ENCODE assay signal across 13 cellular contexts in the genomic region with DNA sequence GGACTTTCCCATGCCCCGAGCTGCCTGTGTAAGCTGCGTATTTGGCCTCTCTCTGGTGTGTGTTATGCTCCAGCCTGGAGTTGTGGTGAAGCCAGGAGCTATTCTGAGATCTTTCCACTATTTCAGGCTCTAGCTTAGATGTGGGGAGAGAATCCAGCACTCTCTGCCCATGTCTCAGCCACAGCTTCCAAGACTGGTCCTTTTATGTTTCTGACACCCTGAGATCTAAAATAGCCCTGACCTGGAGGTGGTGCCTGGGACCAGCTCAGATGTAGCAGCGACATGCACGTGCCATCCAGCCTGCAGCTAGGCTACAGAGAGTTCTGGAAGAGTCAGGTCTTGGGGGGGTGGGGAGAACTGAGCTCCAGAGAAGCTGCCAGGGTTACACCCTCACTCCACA.
A peak's percentile ranks its signal among the peaks of the same experiment; 100 is the strongest.
DNase-seq lines count a peak whose midpoint lies in the region; ATAC-seq, FAIRE-seq and TF ChIP-seq lines count a peak whose summit lies in the region.
"Had no signal": no experiment of that assay in that cellular context is flagged by ENCODE, and none has a peak within 500 bp of the region (broad histone marks: within the 10 kb centered on the region; RNA-seq: fewer than 3 reads in every experiment).

No MANE protein-coding gene starts in this region.

- H4K20me1 ChIP-seq in K562 (replicated peaks; ENCODE audit: control insufficient read depth, insufficient read depth, low read length), result no peaks in the 10 kb centered on the region

- no peak overlapping the region for H3K4me3 Mint-ChIP-seq in glutamatergic neuron (ENCODE audit: unreplicated experiment)
- H3K4me3 Mint-ChIP-seq: CD14-positive monocyte had no signal

- H2AFZ ChIP-seq in K562 (ENCODE audit: low read depth, low read length), result no peak overlapping the region

- no peak for TF ChIP-seq RAD21 in K562 (CRISPR knock-in tag; conservative IDR thresholded peaks at IDR 0.05 in 1 of 2, IDR thresholded peaks at IDR 0.05 in 1 of 2)

- H3K4me3 ChIP-seq in K562 (no peak overlapping the region), heart left ventricle (no peak overlapping the region), stomach smooth muscle (ENCODE audit: low read length in 2 of 2) (peak overlapping the region in 1 of 2 donors; percentile 63), upper lobe of right lung (no peak overlapping the region)

- POLR2A ChIA-PET in K562 (lab: Yijun Ruan, JAX), result interaction anchor here (0.6 to 1.5 kb wide), 11 partner anchors 11 to 154 kb away, joined by 3 to 6 read pairs (median 3); no protein-coding TSS in a partner anchor

- no peak overlapping the region for H3K4me2 ChIP-seq in K562 (ENCODE audit: insufficient read depth, low read length)

- no peaks in the 10 kb centered on the region for H3K9me1 ChIP-seq in K562 (ENCODE audit: control insufficient read depth, insufficient read depth, low read length)

- H3K36me3 ChIP-seq in K562 (ENCODE audit: control insufficient read depth, insufficient read depth, low read length), result no peaks in the 10 kb centered on the region
- H3K36me3 ChIP-seq in heart left ventricle, result no peaks in the 10 kb centered on the region
- H3K36me3 ChIP-seq in stomach smooth muscle (ENCODE audit: control insufficient read depth in 2 of 2, insufficient read depth in 2 of 2, low read length in 2 of 2), result no peaks in the 10 kb centered on the region
- H3K36me3 ChIP-seq in upper lobe of right lung, result no peaks in the 10 kb centered on the region

- no peaks in the 10 kb centered on the region for H3K9me3 ChIP-seq in K562 (replicated peaks; ENCODE audit: control insufficient read depth, insufficient read depth, low read depth, low read length)
- H3K9me3 ChIP-seq in heart left ventricle, result no peaks in the 10 kb centered on the region
- no peaks in the 10 kb centered on the region for H3K9me3 ChIP-seq in stomach smooth muscle (ENCODE audit: control insufficient read depth in 2 of 2, low read length in 2 of 2)
- H3K9me3 ChIP-seq in upper lobe of right lung, result no peaks in the 10 kb centered on the region
- H3K9me3 ChIP-seq: Caco-2 had no signal

- no peak for TF ChIP-seq CTCF in K562 (IDR thresholded peaks at IDR 0.05 in 2 of 3, conservative IDR thresholded peaks at IDR 0.05 in 1 of 3; ENCODE audit: insufficient read depth in 2 of 3, low read depth in 1 of 3, low read length in 3 of 3)
- no peak for TF ChIP-seq CTCF in heart left ventricle (IDR thresholded peaks at IDR 0.05)
- TF ChIP-seq CTCF in upper lobe of right lung (IDR thresholded peaks at IDR 0.05), result no peak
- TF ChIP-seq CTCF in glutamatergic neuron (IDR thresholded peaks at IDR 0.05; ENCODE audit: partially characterized antibody, unreplicated experiment), result no peak

- no peaks in the 10 kb centered on the region for H3K9me3 Mint-ChIP-seq in glutamatergic neuron (ENCODE audit: unreplicated experiment)

- H3K4me1 Mint-ChIP-seq in glutamatergic neuron (ENCODE audit: low read depth, unreplicated experiment), result peaks cover 2% of the 10 kb centered on the region

- H3K27me3 Mint-ChIP-seq in glutamatergic neuron (ENCODE audit: unreplicated experiment), result no peaks in the 10 kb centered on the region

- no peak overlapping the region for H3K27ac ChIP-seq in K562 (ENCODE audit: extremely low read depth, low read depth, low read length)
- H3K27ac ChIP-seq in heart left ventricle, result peak overlapping the region; percentile 59 to 94 (median 87)
- peak overlapping the region; percentile 56 for H3K27ac ChIP-seq in stomach smooth muscle (ENCODE audit: low read length)
- no peak overlapping the region for H3K27ac ChIP-seq in upper lobe of right lung

- TF ChIP-seq POLR2A in K562 (conservative IDR thresholded peaks at IDR 0.05) (no peak), heart left ventricle (IDR thresholded peaks at IDR 0.05) (peak in 1 of 2 donors; percentile 28)

- H3K4me1 ChIP-seq in K562 (replicated peaks in 1 of 2; ENCODE audit: control insufficient read depth in 2 of 2, insufficient read depth in 2 of 2, low read length in 2 of 2) (no peaks in the 10 kb centered on the region; a peak in 1 of 5 replicates), heart left ventricle (peaks cover 3 to 79% (median 21%) of the 10 kb centered on the region in 12 donors), stomach smooth muscle (ENCODE audit: control insufficient read depth, insufficient read depth, low read length) (peaks cover 68% of the 10 kb centered on the region), upper lobe of right lung (no peaks in the 10 kb centered on the region)
- H3K4me1 ChIP-seq: Caco-2 had no signal

- ATAC-seq in K562 (no peak), heart left ventricle (peak; percentile 82 to 89 (median 86)), upper lobe of right lung (no peak), GM18519 (IDR thresholded peaks at IDR 0.05; ENCODE audit: low FRiP score, unreplicated experiment) (no peak)

- peaks cover 0 to 5% of the 10 kb centered on the region in 2 experiments; a peak in 2 of 5 replicates for H3K27me3 ChIP-seq in K562 (ENCODE audit: control insufficient read depth in 2 of 2, insufficient read depth in 2 of 2, low read length in 2 of 2)
- no peaks in the 10 kb centered on the region for H3K27me3 ChIP-seq in heart left ventricle
- H3K27me3 ChIP-seq in stomach smooth muscle (ENCODE audit: control insufficient read depth in 1 of 2, insufficient read depth in 2 of 2, low read length in 2 of 2), result no peaks in the 10 kb centered on the region
- no peaks in the 10 kb centered on the region for H3K27me3 ChIP-seq in upper lobe of right lung

- H3K9ac ChIP-seq in K562 (ENCODE audit: insufficient read depth in 1 of 2, low read depth in 2 of 2, low read length in 2 of 2) (no peak overlapping the region; a peak in 1 of 4 replicates), stomach smooth muscle (ENCODE audit: low read length in 2 of 2) (peak overlapping the region in 1 of 2 donors; percentile 62)

- DNase-seq in K562 (ENCODE audit: extremely low read depth in 1 of 4, low spot score in 3 of 4), result no peak
- DNase-seq in heart left ventricle, result peak in 4 of 5 donors; percentile 36 to 80 (median 61)
- DNase-seq in occipital lobe (lab: John Stamatoyannopoulos, UW), result peak; percentile 54
- DNase-seq in upper lobe of right lung, result no peak
- no peak for DNase-seq in NCI-H1092 (lab: John Stamatoyannopoulos, UW)
- no peak for DNase-seq in glutamatergic neuron
- DNase-seq: Caco-2, NCI-H1436, NCI-H2029 treated with DMSO at 0.1 percent for 48 hours, NCI-H510A treated with DMSO at 0.1 percent for 48 hours had no signal

- in situ Hi-C loops in K562 (cut with MboI), result no loop called here

- FAIRE-seq in K562 (lab: Jason Lieb, UNC), result no peak

- no peak overlapping the region for H3K27ac Mint-ChIP-seq in glutamatergic neuron (ENCODE audit: unreplicated experiment)
- H3K27ac Mint-ChIP-seq: CD14-positive monocyte had no signal

- intact Hi-C loops in K562 (cut with micrococcal nuclease), result no loop called here
- intact Hi-C loops in heart left ventricle (cut with DNase I), result loop anchor here in 3 of 10 donors (2.0 to 10.0 kb wide), 3 partner anchors 70 to 74 kb away; no protein-coding TSS in a partner anchor
- intact Hi-C loops in upper lobe of right lung (cut with DNase I), result no loop called here

- WGBS in K562 (ENCODE audit: insufficient coverage, low coverage, missing lambda C conversion rate), result 8% methylated on average over 2 of the region's 4 CpGs
- 32 to 55% (median 52%) methylated on average over 4 of the region's 4 CpGs for WGBS in heart left ventricle, 4 donors

- no peaks in the 10 kb centered on the region for H3K79me2 ChIP-seq in K562 (ENCODE audit: control insufficient read depth, insufficient read depth, low read length)

- no peak for TF ChIP-seq EP300 in K562 (IDR thresholded peaks at IDR 0.05; ENCODE audit: low read length)

- CTCF ChIA-PET in K562 (lab: Yijun Ruan, JAX; ENCODE audit: low intra/inter-chr PET ratio), result interaction anchor here (0.7 kb wide), 1 partner anchor 763 kb away, joined by 3 read pairs; no protein-coding TSS in a partner anchor

- BruUV-seq in K562 (replicated peaks; lab: Mats Ljungman, UMichigan), result no TSS peak

- no peaks in the 10 kb centered on the region for H3K36me3 Mint-ChIP-seq in glutamatergic neuron (ENCODE audit: unreplicated experiment)
- H3K36me3 Mint-ChIP-seq: CD14-positive monocyte had no signal

TF ChIP-seq in K562, 482 proteins besides CTCF, POLR2A, EP300 and RAD21:
- TF ChIP-seq BHLHE40 (IDR thresholded peaks at IDR 0.05; ENCODE audit: low read length) (peak; percentile 40; the same call in 1 of the 2 replicates), E2F1 (CRISPR knock-in tag; IDR thresholded peaks at IDR 0.05) (no peak)
TF ChIP-seq in K562: peak in this region for 1.

Comparison
In these comparisons a context has a peak if more than half of its experiments do, and no peak if none do; other contexts are left out.
1. ATAC-seq: peak in heart left ventricle (4 of 4); none in K562 (single experiment), upper lobe of right lung (single experiment) and GM18519 (single experiment).
2. DNase-seq: peak in heart left ventricle (4 of 5) and occipital lobe (single experiment); none in K562 (0 of 4), upper lobe of right lung (single experiment), NCI-H1092 (single experiment) and glutamatergic neuron (single experiment).
3. H3K27ac ChIP-seq: peak in heart left ventricle (12 of 12) and stomach smooth muscle (single experiment); none in K562 (single experiment) and upper lobe of right lung (single experiment).